Comparison of ENCODE assay signal across 19 cellular contexts in genomic region chr6:113828984-113829701, GRCh38. TPM values are rescaled to one million over a fixed set of nuclear protein-coding genes. Genes with fewer than 3 reads are reported as not detected.
DNase-seq lines count a peak whose midpoint lies in the region; ATAC-seq and TF ChIP-seq lines count a peak whose summit lies in the region.
"Had no signal": no experiment of that assay in that cellular context is flagged by ENCODE, and none has a peak within 500 bp of the region (broad histone marks: within the 10 kb centered on the region; RNA-seq: fewer than 3 reads in every experiment).

No MANE protein-coding gene starts in this region.

- ATAC-seq in WTC11 (0 out of 2 replicates have a peak, but pooled peaks have one; percentile 16), mucosa of descending colon (peak; percentile 18), psoas muscle (peak; percentile 73 to 89 (median 82)), left ventricle myocardium superior (no peak), HG03045 (IDR thresholded peaks at IDR 0.05; ENCODE audit: unreplicated experiment) (no peak), GM18868 (IDR thresholded peaks at IDR 0.05; ENCODE audit: unreplicated experiment) (no peak)
- ATAC-seq: A549 had no signal

- peak overlapping the region; percentile 69 for H3K27ac ChIP-seq in psoas muscle
- H3K27ac ChIP-seq: A549, RWPE1 had no signal

- TF ChIP-seq CTCF in WTC11 (IDR thresholded peaks at IDR 0.05) (no peak), mucosa of descending colon (IDR thresholded peaks at IDR 0.05) (no peak), psoas muscle (IDR thresholded peaks at IDR 0.05) (no peak)

- DNase-seq in WTC11 (ENCODE audit: low spot score) (no peak), mucosa of descending colon (no peak), psoas muscle (no peak), left ventricle myocardium superior (no peak), SHP77 treated with DMSO at 0.1 percent for 48 hours (lab: John Stamatoyannopoulos, UW) (no peak)
- DNase-seq: GDM1, GOT3, KG1, NCI-H1092, NCI-H1436, NCI-H1930, SIG-M5, SK-N-SH had no signal

- intact Hi-C loops in mucosa of descending colon (cut with DNase I, micrococcal nuclease), result no loop called here
- intact Hi-C loops in psoas muscle (cut with DNase I), result no loop called here
- intact Hi-C loops in left ventricle myocardium superior (cut with micrococcal nuclease), result no loop called here

- 41 to 60% (median 43%) methylated on average over 4 of the region's 4 CpGs for WGBS in psoas muscle, 3 donors

- H3K27me3 Mint-ChIP-seq in WTC11 (ENCODE audit: low read depth), result peaks cover 12% of the 10 kb centered on the region
- H3K27me3 Mint-ChIP-seq: B cell had no signal

- H3K4me3 ChIP-seq in mucosa of descending colon, result no peak overlapping the region
- peak overlapping the region; percentile 19 for H3K4me3 ChIP-seq in psoas muscle
- H3K4me3 ChIP-seq: A549 had no signal

- H3K36me3 ChIP-seq in mucosa of descending colon (ENCODE audit: low read depth) (no peaks in the 10 kb centered on the region), psoas muscle (ENCODE audit: insufficient read depth in 1 of 2, low read depth in 1 of 2) (no peaks in the 10 kb centered on the region)

- peaks cover 5% of the 10 kb centered on the region for H3K4me1 Mint-ChIP-seq in WTC11
- H3K4me1 Mint-ChIP-seq: B cell had no signal

- H3K27ac Mint-ChIP-seq in WTC11, result no peak overlapping the region
- H3K27ac Mint-ChIP-seq: B cell had no signal

- H3K9me3 ChIP-seq in mucosa of descending colon (no peaks in the 10 kb centered on the region), psoas muscle (no peaks in the 10 kb centered on the region)
- H3K9me3 ChIP-seq: A549, SK-N-SH had no signal

- no peaks in the 10 kb centered on the region for H3K36me3 Mint-ChIP-seq in WTC11
- H3K36me3 Mint-ChIP-seq: CD14-positive monocyte had no signal

- H3K4me1 ChIP-seq in mucosa of descending colon (ENCODE audit: low read depth), result peaks cover 13% of the 10 kb centered on the region
- peaks cover 26% of the 10 kb centered on the region for H3K4me1 ChIP-seq in psoas muscle
- H3K4me1 ChIP-seq: A549 had no signal

- POLR2A ChIA-PET in WTC11 (lab: Charles Lee), result no interaction called here

- no peaks in the 10 kb centered on the region for H3K27me3 ChIP-seq in psoas muscle (ENCODE audit: insufficient read depth in 3 of 3, low read length in 2 of 3)

- CTCF ChIA-PET in WTC11 (lab: Charles Lee), result no interaction called here

- no peak overlapping the region for H3K4me3 Mint-ChIP-seq in WTC11
- H3K4me3 Mint-ChIP-seq: B cell, CD14-positive monocyte had no signal

- H3K9me3 Mint-ChIP-seq in WTC11, result peaks cover 7% of the 10 kb centered on the region; the same call in 1 of the 2 replicates

TF ChIP-seq in WTC11, 78 proteins besides CTCF, POLR2A, EP300 and RAD21:
- TF ChIP-seq NR3C1 (CRISPR knock-in tag; conservative IDR thresholded peaks at IDR 0.05; ENCODE audit: low read depth) (no peak), ZNF281 (CRISPR knock-in tag; IDR thresholded peaks at IDR 0.05) (no peak), CDX4 (CRISPR knock-in tag; IDR thresholded peaks at IDR 0.05; ENCODE audit: borderline replicate concordance) (no peak), PREB (CRISPR knock-in tag; IDR thresholded peaks at IDR 0.05; ENCODE audit: borderline replicate concordance) (no peak), MYBL2 (CRISPR knock-in tag; IDR thresholded peaks at IDR 0.05) (no peak), ZNF138 (CRISPR knock-in tag; conservative IDR thresholded peaks at IDR 0.05) (no peak)

RNA-seq across cellular contexts. Expression of gene MARCKS, which starts 28.0 kb away (rescaled TPM):
- 95.1 to 128 TPM (median 126 TPM) in 3 replicates for total RNA-seq in WTC11 (2021)
- 100 to 1,000 TPM; 131 to 245 (median 136) TPM for total RNA-seq in mucosa of descending colon
- 10 to 100 TPM in 2 of 4 donors, 1 to 10 TPM in 2; 6.7 to 56.3 (median 12.5) TPM for total RNA-seq in psoas muscle
- 1 to 10 TPM; 3.1 to 6.3 (median 3.6) TPM for polyA plus RNA-seq in psoas muscle
- 25.4 TPM for total RNA-seq in left ventricle myocardium superior

Comparison
In these comparisons a context has a peak if more than half of its experiments do, and no peak if none do; other contexts are left out.
1. ATAC-seq: peak in WTC11 (single experiment), mucosa of descending colon (single experiment) and psoas muscle (4 of 4); none in left ventricle myocardium superior (single experiment), HG03045 (single experiment) and GM18868 (single experiment).